ENCODE assay signal across 1 cellular context in the genomic region with DNA sequence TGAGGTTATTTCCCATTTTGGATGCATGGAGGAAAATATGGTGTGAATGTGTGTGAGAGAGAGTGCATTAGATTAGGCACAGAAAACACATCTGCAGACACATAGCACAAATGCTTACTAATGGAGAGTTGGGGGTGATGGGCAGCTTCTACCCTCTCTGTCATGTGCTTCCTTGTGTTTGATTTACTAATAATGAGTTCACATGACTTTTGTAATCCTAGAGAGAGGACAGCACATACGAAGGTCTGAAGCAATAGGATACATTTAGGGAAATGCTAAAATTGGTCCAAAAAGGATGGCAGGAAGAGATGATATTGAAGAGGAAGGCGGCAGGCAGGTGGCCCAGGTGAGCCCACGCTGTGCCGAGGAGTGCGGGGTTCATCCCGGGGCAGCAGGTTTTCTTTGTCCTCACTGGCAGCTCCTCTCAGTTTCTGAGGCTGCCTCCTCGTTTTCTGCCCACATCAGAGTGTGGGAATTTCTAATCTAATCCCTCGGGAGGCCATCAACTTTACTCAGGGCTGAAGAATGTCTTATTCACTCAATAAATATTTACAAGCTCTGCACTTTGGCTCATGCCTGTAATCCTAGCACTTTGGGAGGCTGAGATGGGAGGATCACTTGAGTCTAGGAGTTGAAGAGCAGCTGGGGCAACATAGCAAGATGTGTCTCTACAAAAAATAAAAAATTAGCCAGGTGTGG.
TF ChIP-seq lines count a peak whose summit lies in the region.

No MANE protein-coding gene starts in this region.

TF ChIP-seq in HEK293, 187 proteins besides CTCF, POLR2A, EP300 and RAD21 (continued from another document):
- TF ChIP-seq KLF8 (tag by site-specific recombination; IDR thresholded peaks at IDR 0.05) (0 out of 2 replicates have a peak, but pooled peaks have one; percentile 33), ZNF37A (tag by site-specific recombination; IDR thresholded peaks at IDR 0.05) (no peak)
